In genomic region chrX:81120270-81120935, GRCh38 we compare ENCODE assay signal across 8 cellular contexts.
A peak's percentile ranks its signal among the peaks of the same experiment; 100 is the strongest.
DNase-seq lines count a peak whose midpoint lies in the region; ATAC-seq and TF ChIP-seq lines count a peak whose summit lies in the region.

No MANE protein-coding gene starts in this region.

- no peaks in the 10 kb centered on the region for H3K9me2 ChIP-seq in PC-9 (ENCODE audit: insufficient read depth)

- POLR2A ChIA-PET in PC-9 (lab: Charles Lee; ENCODE audit: unreplicated experiment): interaction anchor here (0.5 to 0.9 kb wide), 2 partner anchors 55 to 427 kb away, joined by 3 to 8 read pairs; no protein-coding TSS in a partner anchor

- WGBS in esophagus, 2 donors: 1 to 26% methylated on average over 17 of the region's 17 CpGs

- TF ChIP-seq CTCF in cardiac muscle cell (IDR thresholded peaks at IDR 0.05; ENCODE audit: low read depth, low read length) (no peak), PC-9 (conservative IDR thresholded peaks at IDR 0.05) (no peak; the same call in 1 of the 2 replicates), omental fat pad (IDR thresholded peaks at IDR 0.05) (no peak)

- H3F3A ChIP-seq in PC-9 (ENCODE audit: insufficient read depth, low read depth): no peaks in the 10 kb centered on the region

- no TSS peak for BruUV-seq in PC-9 (replicated peaks; lab: Mats Ljungman, UMichigan)

- H3K9me3 ChIP-seq in cardiac muscle cell (ENCODE audit: low read depth): no peaks in the 10 kb centered on the region
- no peaks in the 10 kb centered on the region for H3K9me3 ChIP-seq in PC-9 (ENCODE audit: insufficient read depth, low read depth)
- H3K9me3 ChIP-seq in esophagus (ENCODE audit: control insufficient read depth in 2 of 2, insufficient read depth in 1 of 2, low read depth in 1 of 2, low read length in 1 of 2): no peaks in the 10 kb centered on the region

- DNase-seq in cardiac muscle cell (ENCODE audit: low read depth in 1 of 2, low spot score in 1 of 2): peak in 1 of 2 donors; percentile 36
- DNase-seq in Right ventricle myocardium inferior (ENCODE audit: missing footprints): no peak
- no peak for DNase-seq in PC-9
- DNase-seq in omental fat pad (ENCODE audit: low spot score): no peak
- DNase-seq in GOT3 (lab: John Stamatoyannopoulos, UW): no peak
- no peak for DNase-seq in AG08396 (ENCODE audit: low spot score)

- H4K20me1 ChIP-seq in PC-9 (ENCODE audit: insufficient read depth): no peaks in the 10 kb centered on the region

- intact Hi-C loops in Right ventricle myocardium inferior (cut with DNase I): no loop called here
- intact Hi-C loops in PC-9 (cut with micrococcal nuclease; ENCODE audit: unreplicated experiment): no loop called here

- H3K4me3 ChIP-seq in cardiac muscle cell (peak overlapping the region; percentile 68), PC-9 (peak overlapping the region; percentile 38; the same call in 1 of the 2 replicates), esophagus (ENCODE audit: low read depth in 1 of 2, low read length in 2 of 2) (peak overlapping the region; percentile 56 to 58)

- H3K4me2 ChIP-seq in PC-9: peak overlapping the region; percentile 66

- H3K36me3 ChIP-seq in cardiac muscle cell (no peaks in the 10 kb centered on the region), PC-9 (ENCODE audit: low read depth) (no peaks in the 10 kb centered on the region), esophagus (ENCODE audit: control insufficient read depth in 2 of 2, insufficient read depth in 2 of 2, low read length in 1 of 2) (no peaks in the 10 kb centered on the region)

- H3K27me3 ChIP-seq in cardiac muscle cell (peaks cover 3% of the 10 kb centered on the region), PC-9 (ENCODE audit: insufficient read depth, low read depth) (0 out of 2 replicates have a peak, but pooled peaks cover 5% of the 10 kb centered on the region), esophagus (ENCODE audit: control insufficient read depth in 1 of 2, insufficient read depth in 2 of 2, low read length in 2 of 2) (no peaks in the 10 kb centered on the region)

- ATAC-seq in Right ventricle myocardium inferior: no peak
- ATAC-seq in HG02884 (IDR thresholded peaks at IDR 0.05; ENCODE audit: unreplicated experiment): peak; percentile 26
- peak; percentile 10 for ATAC-seq in omental fat pad (ENCODE audit: low FRiP score)

- 0 out of 2 replicates have a peak overlapping the region, but pooled peaks have one; percentile 52 for H2AFZ ChIP-seq in PC-9

- H3K27ac ChIP-seq in cardiac muscle cell (no peak overlapping the region), PC-9 (no peak overlapping the region), esophagus (ENCODE audit: low read depth in 2 of 2, low read length in 1 of 2) (no peak overlapping the region)

- H3K4me1 ChIP-seq in cardiac muscle cell (ENCODE audit: low read depth): no peaks in the 10 kb centered on the region
- no peaks in the 10 kb centered on the region for H3K4me1 ChIP-seq in PC-9 (replicated peaks; ENCODE audit: insufficient read depth)
- H3K4me1 ChIP-seq in esophagus (ENCODE audit: control insufficient read depth in 2 of 2, insufficient read depth in 2 of 2, low read length in 1 of 2): no peaks in the 10 kb centered on the region

- no peaks in the 10 kb centered on the region for H3K79me2 ChIP-seq in PC-9 (ENCODE audit: low read depth)

- CTCF ChIA-PET in PC-9 (lab: Charles Lee): interaction anchor here (0.7 kb wide), 1 partner anchor 245 kb away, joined by 4 read pairs; no protein-coding TSS in a partner anchor
